Comparison of ENCODE assay signal across 10 cellular contexts in genomic region chr3:195226900-195227447, GRCh38. TPM values are rescaled to one million over a fixed set of nuclear protein-coding genes. Genes with fewer than 3 reads are reported as not detected.
A peak's percentile ranks its signal among the peaks of the same experiment; 100 is the strongest.
DNase-seq lines count a peak whose midpoint lies in the region; ATAC-seq and TF ChIP-seq lines count a peak whose summit lies in the region.
"Had no signal": no experiment of that assay in that cellular context is flagged by ENCODE, and none has a peak within 500 bp of the region (broad histone marks: within the 10 kb centered on the region; RNA-seq: fewer than 3 reads in every experiment).

No MANE protein-coding gene starts in this region.

- POLR2A ChIA-PET in OCI-LY7 (lab: Charles Lee), result interaction anchor here (0.6 kb wide), 2 partner anchors 23 to 566 kb away, joined by 3 to 5 read pairs; no protein-coding TSS in a partner anchor

- no peaks in the 10 kb centered on the region for H3K9me3 ChIP-seq in OCI-LY7 (ENCODE audit: low read length)

- H3K27me3 Mint-ChIP-seq in osteocyte (ENCODE audit: unreplicated experiment), result no peaks in the 10 kb centered on the region

- H3K4me1 Mint-ChIP-seq in osteocyte (ENCODE audit: unreplicated experiment), result peaks cover 42% of the 10 kb centered on the region

- peak; percentile 22 for TF ChIP-seq CTCF in GM12865 (IDR thresholded peaks at IDR 0.05; ENCODE audit: insufficient read depth, low read depth, low read length, missing control alignments)
- TF ChIP-seq CTCF in OCI-LY7 (conservative IDR thresholded peaks at IDR 0.05; ENCODE audit: low read length), result peak; percentile 47
- peak; percentile 39 for TF ChIP-seq CTCF in epithelial cell of proximal tubule (conservative IDR thresholded peaks at IDR 0.05; ENCODE audit: low read depth, low read length)
- TF ChIP-seq CTCF in osteocyte (IDR thresholded peaks at IDR 0.05), result peak; percentile 44

- no peaks in the 10 kb centered on the region for H3K9me2 ChIP-seq in OCI-LY7 (ENCODE audit: insufficient read depth, low read length)

- H3K4me1 ChIP-seq in OCI-LY7 (ENCODE audit: insufficient read depth, low read length, poor library complexity, severe bottlenecking), result peaks cover 6% of the 10 kb centered on the region

- H3K4me3 Mint-ChIP-seq in osteocyte (ENCODE audit: unreplicated experiment), result no peak overlapping the region

- no peaks in the 10 kb centered on the region for H3K9me3 Mint-ChIP-seq in osteocyte (ENCODE audit: unreplicated experiment)

- DNase-seq in GM12865 (ENCODE audit: low read depth), result no peak
- peak; percentile 37 for DNase-seq in OCI-LY7 (ENCODE audit: low spot score)
- no peak for DNase-seq in epithelial cell of proximal tubule (ENCODE audit: low read depth)
- peak; percentile 56 for DNase-seq in osteocyte (ENCODE audit: extremely low spot score, unreplicated experiment)
- no peak for DNase-seq in SK-N-DZ (ENCODE audit: low spot score)
- DNase-seq in COLO829 (ENCODE audit: low spot score), result no peak
- DNase-seq in NCI-H146 treated with DMSO at 0.1 percent for 48 hours (lab: John Stamatoyannopoulos, UW; ENCODE audit: unreplicated experiment), result no peak
- DNase-seq: stimulated activated CD4-positive, alpha-beta T cell treated with anti-CD3 and anti-CD28 coated beads, Interleukin-2, amount 100 ng/mL, for 24 hours had no signal

- peaks cover 2% of the 10 kb centered on the region for H3K36me3 Mint-ChIP-seq in osteocyte (ENCODE audit: unreplicated experiment)

- no peak for ATAC-seq in HG02840 (IDR thresholded peaks at IDR 0.05; ENCODE audit: low FRiP score, unreplicated experiment)

- intact Hi-C loops in OCI-LY7 (cut with micrococcal nuclease; ENCODE audit: unreplicated experiment), result no loop called here

- BruUV-seq in OCI-LY7 (replicated peaks; lab: Mats Ljungman, UMichigan), result no TSS peak

- H3K36me3 ChIP-seq in OCI-LY7 (ENCODE audit: insufficient read depth, low read length), result no peaks in the 10 kb centered on the region

- no peak overlapping the region for H3K27ac Mint-ChIP-seq in osteocyte (ENCODE audit: unreplicated experiment)

- no peak overlapping the region for H2AFZ ChIP-seq in OCI-LY7 (ENCODE audit: low read length)

- H3K4me2 ChIP-seq in OCI-LY7 (ENCODE audit: low read length), result no peak overlapping the region

- no peaks in the 10 kb centered on the region for H3K79me2 ChIP-seq in OCI-LY7 (ENCODE audit: insufficient read depth, low read depth, low read length)

- no peak overlapping the region for H3K27ac ChIP-seq in OCI-LY7 (ENCODE audit: low read depth, low read length, poor library complexity, severe bottlenecking)
- H3K27ac ChIP-seq: epithelial cell of prostate had no signal

- H3K4me3 ChIP-seq in GM12865 (ENCODE audit: low read depth, low read length) (no peak overlapping the region), OCI-LY7 (ENCODE audit: low read depth, low read length, poor library complexity, severe bottlenecking) (no peak overlapping the region), epithelial cell of proximal tubule (ENCODE audit: low read depth, low read length) (no peak overlapping the region)

- CTCF ChIA-PET in OCI-LY7 (lab: Charles Lee; ENCODE audit: unreplicated experiment), result interaction anchor here (0.6 kb wide), 1 partner anchor 44 kb away, joined by 3 read pairs; the partner anchor contains the start of gene XXYLT1

- no peaks in the 10 kb centered on the region for H4K20me1 ChIP-seq in OCI-LY7 (ENCODE audit: insufficient read depth, low read length)

RNA-seq across cellular contexts. Expression of gene XXYLT1, which starts 44.0 kb away (rescaled TPM):
- 16.2 and 19.6 TPM in 2 replicates for total RNA-seq in OCI-LY7 (2014; rRNA removed; shearing (Covaris generic))
- total RNA-seq in OCI-LY7 (2022) (17.2 and 19.6 TPM in 2 replicates), epithelial cell of proximal tubule (16.4 and 23.2 TPM in 2 replicates), osteocyte (35.1 and 35.8 TPM in 2 replicates)
- 34.7 and 43.7 TPM in 2 replicates for polyA plus RNA-seq in SK-N-DZ (2014; cell fraction: cytosol; rRNA removed)
- 14.4 and 21.9 TPM in 2 replicates for polyA plus RNA-seq in SK-N-DZ (2014; cell fraction: nucleus; rRNA removed)

Comparison
In these comparisons a context has a peak if more than half of its experiments do, and no peak if none do; other contexts are left out.
1. DNase-seq: peak in OCI-LY7 (single experiment) and osteocyte (single experiment); none in GM12865 (single experiment), epithelial cell of proximal tubule (single experiment), SK-N-DZ (single experiment), COLO829 (single experiment) and NCI-H146 treated with DMSO at 0.1 percent for 48 hours (single experiment).
2. Peak in every context shown above with its lines, with median percentiles within 50 percentile points of each other: CTCF ChIP-seq.